Comparison of ENCODE assay signal across 9 cellular contexts in the genomic region with DNA sequence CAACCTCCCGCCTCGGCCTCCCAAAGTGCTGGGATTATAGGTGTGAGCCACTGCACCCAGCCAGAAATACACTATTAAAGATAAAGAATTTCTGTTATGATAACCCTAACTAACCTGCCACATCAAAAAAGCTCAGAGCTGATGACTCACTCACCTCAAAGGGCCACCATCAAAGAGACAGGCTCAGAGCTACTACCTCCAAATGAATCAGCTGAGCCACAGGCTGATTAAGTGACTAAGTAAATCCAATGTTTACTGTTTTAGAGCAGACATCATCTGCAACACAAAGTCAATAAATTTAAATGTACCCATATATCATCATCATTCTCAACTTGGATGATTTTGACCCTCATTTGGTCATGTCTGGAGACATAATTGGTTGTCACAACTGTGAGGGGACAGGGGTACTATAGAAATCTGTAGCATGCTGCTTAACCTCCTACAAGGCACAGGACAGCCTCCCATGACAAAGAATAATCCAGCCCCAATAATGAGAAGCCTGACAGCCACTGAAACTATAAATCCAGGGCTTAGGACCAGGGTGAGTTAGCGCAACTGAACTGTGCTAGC.
DNase-seq lines count a peak whose midpoint lies in the region; ATAC-seq and TF ChIP-seq lines count a peak whose summit lies in the region.
"Had no signal": no experiment of that assay in that cellular context is flagged by ENCODE, and none has a peak within 500 bp of the region (broad histone marks: within the 10 kb centered on the region; RNA-seq: fewer than 3 reads in every experiment).

No MANE protein-coding gene starts in this region.

- peak; percentile 31 for ATAC-seq in stimulated activated memory B cell treated with anti-CD40 and anti-IgM and Interleukin-4, amounts not matched to agents 10 μg/mL and 1 μg/mL and 100 μg/mL, for 72 hours
- ATAC-seq in HG03135 (IDR thresholded peaks at IDR 0.05; ENCODE audit: unreplicated experiment), result no peak

- H3K9me3 Mint-ChIP-seq in stimulated activated memory B cell treated with anti-CD40 and anti-IgM and Interleukin-4, amounts not matched to agents 10 μg/mL and 1 μg/mL and 100 μg/mL, for 72 hours, result no peaks in the 10 kb centered on the region

- H3K27me3 Mint-ChIP-seq in stimulated activated memory B cell treated with anti-CD40 and anti-IgM and Interleukin-4, amounts not matched to agents 10 μg/mL and 1 μg/mL and 100 μg/mL, for 72 hours, result peaks cover 3% of the 10 kb centered on the region

- no peak overlapping the region for H3K4me3 Mint-ChIP-seq in stimulated activated memory B cell treated with anti-CD40 and anti-IgM and Interleukin-4, amounts not matched to agents 10 μg/mL and 1 μg/mL and 100 μg/mL, for 72 hours

- H3K4me1 Mint-ChIP-seq in stimulated activated memory B cell treated with anti-CD40 and anti-IgM and Interleukin-4, amounts not matched to agents 10 μg/mL and 1 μg/mL and 100 μg/mL, for 72 hours, result peaks cover 2% of the 10 kb centered on the region

- H3K27ac Mint-ChIP-seq in stimulated activated memory B cell treated with anti-CD40 and anti-IgM and Interleukin-4, amounts not matched to agents 10 μg/mL and 1 μg/mL and 100 μg/mL, for 72 hours, result no peak overlapping the region

- no peak for TF ChIP-seq CTCF in foreskin fibroblast (IDR thresholded peaks at IDR 0.05; ENCODE audit: low read depth, low read length)

- no peak overlapping the region for H3K4me3 ChIP-seq in foreskin fibroblast (ENCODE audit: low read depth in 1 of 2, low read length in 2 of 2)
- H3K4me3 ChIP-seq: heart right ventricle had no signal

- DNase-seq in DMS53 (lab: John Stamatoyannopoulos, UW) (peak; percentile 21), DMS53 treated with DMSO at 0.1 percent for 48 hours (lab: John Stamatoyannopoulos, UW; ENCODE audit: unreplicated experiment) (no peak), foreskin fibroblast (peak; percentile 28 to 75), AML-193 (lab: John Stamatoyannopoulos, UW) (no peak), NCI-H524 (lab: John Stamatoyannopoulos, UW) (no peak)
- peak; percentile 10 for DNase-seq in activated CD4-positive, alpha-beta T cell treated with anti-CD3 and anti-CD28 coated beads, Interleukin-2, amount 50 U/mL, for 1 hour
- DNase-seq: heart right ventricle had no signal

- no peaks in the 10 kb centered on the region for H3K36me3 Mint-ChIP-seq in stimulated activated memory B cell treated with anti-CD40 and anti-IgM and Interleukin-4, amounts not matched to agents 10 μg/mL and 1 μg/mL and 100 μg/mL, for 72 hours

Comparison
In these comparisons a context has a peak if more than half of its experiments do, and no peak if none do; other contexts are left out.
1. DNase-seq: peak in DMS53 (single experiment), activated CD4-positive, alpha-beta T cell treated with anti-CD3 and anti-CD28 coated beads, Interleukin-2, amount 50 U/mL, for 1 hour (single experiment) and foreskin fibroblast (2 of 2); none in DMS53 treated with DMSO at 0.1 percent for 48 hours (single experiment), AML-193 (0 of 2) and NCI-H524 (0 of 2).